ENCODE assay signal across 11 cellular contexts in the genomic region with DNA sequence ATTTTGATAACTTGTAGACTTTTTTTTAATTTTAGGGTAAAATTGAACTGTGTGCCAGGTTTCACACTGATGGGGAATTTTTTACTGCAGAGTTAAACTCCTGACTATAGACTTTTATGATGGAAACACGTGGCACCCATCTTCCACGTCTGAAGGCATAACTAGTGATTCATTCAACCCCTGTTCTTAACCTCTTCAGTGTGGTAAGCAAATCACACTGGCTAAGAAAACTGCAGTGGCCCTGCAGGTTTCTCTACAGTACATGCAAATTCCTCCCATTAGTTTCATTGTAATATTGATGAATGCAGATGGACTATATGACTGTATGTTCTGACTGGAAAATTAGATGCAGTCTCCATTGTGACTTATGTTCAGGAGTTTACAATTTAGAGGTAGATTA. TPM values are rescaled to one million over a fixed set of nuclear protein-coding genes. Genes with fewer than 3 reads are reported as not detected.
A peak's percentile ranks its signal among the peaks of the same experiment; 100 is the strongest.
DNase-seq lines count a peak whose midpoint lies in the region; ATAC-seq, FAIRE-seq and TF ChIP-seq lines count a peak whose summit lies in the region.
"Had no signal": no experiment of that assay in that cellular context is flagged by ENCODE, and none has a peak within 500 bp of the region (broad histone marks: within the 10 kb centered on the region; RNA-seq: fewer than 3 reads in every experiment).

No MANE protein-coding gene starts in this region.

- H3K4me1 ChIP-seq in tibial artery = peaks cover 0 to 18% (median 0%) of the 10 kb centered on the region in 4 donors

- H3K27me3 ChIP-seq in tibial artery = no peaks in the 10 kb centered on the region

- H3K27ac ChIP-seq in tibial artery = no peak overlapping the region

- H3K4me3 ChIP-seq in AG10803 (ENCODE audit: low read length) = no peak overlapping the region
- H3K4me3 ChIP-seq in tibial artery = no peak overlapping the region

- ATAC-seq in GM19455 (IDR thresholded peaks at IDR 0.05; ENCODE audit: unreplicated experiment) = peak; percentile 59
- peak; percentile 74 for ATAC-seq in HG03039 (IDR thresholded peaks at IDR 0.05; ENCODE audit: unreplicated experiment)
- ATAC-seq: SK-N-SH treated with all-trans-retinoic acid at 6 μM for 48 hours had no signal

- TF ChIP-seq CTCF in AG10803 (conservative IDR thresholded peaks at IDR 0.05; ENCODE audit: low read length) = no peak
- no peak for TF ChIP-seq CTCF in tibial artery (IDR thresholded peaks at IDR 0.05)

- no peak for FAIRE-seq in frontal cortex (lab: Jason Lieb, UNC)

- intact Hi-C loops in tibial artery (cut with DNase I; ENCODE audit: low total_unique reads) = no loop called here

- DNase-seq in AG10803 (ENCODE audit: low read depth) (peak; percentile 39), amniotic epithelial cell (ENCODE audit: low read depth) (peak; percentile 75), frontal cortex (ENCODE audit: low spot score in 2 of 2) (no peak), tibial artery (no peak), dedifferentiated amniotic fluid mesenchymal stem cell (ENCODE audit: extremely low spot score) (no peak)
- no peak for DNase-seq in activated CD8-positive, alpha-beta memory T cell treated with anti-CD3 and anti-CD28 coated beads, Interleukin-2, amount 50 U/mL, for 48 hours
- DNase-seq: activated CD8-positive, alpha-beta memory T cell treated with anti-CD3 and anti-CD28 coated beads, Interleukin-2, amount 50 U/mL, for 4 hours; AML-193 had no signal

- H3K36me3 ChIP-seq in tibial artery = peaks cover 41 to 55% (median 50%) of the 10 kb centered on the region in 3 donors

- no peaks in the 10 kb centered on the region for H3K9me3 ChIP-seq in tibial artery

RNA-seq across cellular contexts. Expression of a gene that starts 47.2 kb away (rescaled TPM):
- 63.2 TPM for total RNA-seq in frontal cortex

Comparison
In these comparisons a context has a peak if more than half of its experiments do, and no peak if none do; other contexts are left out.
1. DNase-seq: peak in AG10803 (single experiment) and amniotic epithelial cell (single experiment); none in frontal cortex (0 of 2), activated CD8-positive, alpha-beta memory T cell treated with anti-CD3 and anti-CD28 coated beads, Interleukin-2, amount 50 U/mL, for 48 hours (single experiment), tibial artery (0 of 2) and dedifferentiated amniotic fluid mesenchymal stem cell (single experiment).